ENCODE assay signal across 8 cellular contexts in genomic region chr7:78018541-78019456, GRCh38.
DNase-seq lines count a peak whose midpoint lies in the region; ATAC-seq and TF ChIP-seq lines count a peak whose summit lies in the region.

No MANE protein-coding gene starts in this region.

- intact Hi-C loops in upper lobe of right lung (cut with DNase I) = no loop called here

- H3K4me3 ChIP-seq in AG04449 (ENCODE audit: low read depth, low read length) = peak overlapping the region; percentile 64
- peak overlapping the region; percentile 7 for H3K4me3 ChIP-seq in mononuclear cell (ENCODE audit: low read length)
- H3K4me3 ChIP-seq in upper lobe of right lung = peak overlapping the region; percentile 57

- H3K4me1 Mint-ChIP-seq in effector memory CD8-positive, alpha-beta T cell (ENCODE audit: low read depth in 2 of 2) = peaks cover 7 to 15% of the 10 kb centered on the region in 2 donors

- H3K9me3 ChIP-seq in mononuclear cell (ENCODE audit: low read depth, low read length) = no peaks in the 10 kb centered on the region
- no peaks in the 10 kb centered on the region for H3K9me3 ChIP-seq in upper lobe of right lung

- TF ChIP-seq CTCF in AG04449 (IDR thresholded peaks at IDR 0.05; ENCODE audit: insufficient read depth, low read length, missing control alignments) = no peak
- peak; percentile 15 for TF ChIP-seq CTCF in upper lobe of right lung (IDR thresholded peaks at IDR 0.05)

- H3K36me3 ChIP-seq in upper lobe of right lung = no peaks in the 10 kb centered on the region

- no peaks in the 10 kb centered on the region for H3K9me3 Mint-ChIP-seq in effector memory CD8-positive, alpha-beta T cell

- peaks cover 0 to 15% of the 10 kb centered on the region in 2 donors for H3K27me3 Mint-ChIP-seq in effector memory CD8-positive, alpha-beta T cell

- H3K4me3 Mint-ChIP-seq in effector memory CD8-positive, alpha-beta T cell = peak overlapping the region; percentile 82 to 83

- H3K27me3 ChIP-seq in mononuclear cell (ENCODE audit: insufficient read depth, low read length) = peaks cover 19% of the 10 kb centered on the region
- no peaks in the 10 kb centered on the region for H3K27me3 ChIP-seq in upper lobe of right lung

- POLR2A ChIA-PET in AG04449 (lab: Yijun Ruan, JAX) = interaction anchor here (1.2 kb wide), 1 partner anchor 81 kb away, joined by 3 read pairs; no protein-coding TSS in a partner anchor

- ATAC-seq in GM18519 (IDR thresholded peaks at IDR 0.05; ENCODE audit: low FRiP score, unreplicated experiment) = peak; percentile 22
- no peak for ATAC-seq in SK-N-SH treated with all-trans-retinoic acid at 6 μM for 48 hours
- peak; percentile 19 for ATAC-seq in effector memory CD8-positive, alpha-beta T cell (replicated peaks)
- no peak for ATAC-seq in upper lobe of right lung

- peak overlapping the region; percentile 82 for H3K27ac ChIP-seq in upper lobe of right lung

- H3K36me3 Mint-ChIP-seq in effector memory CD8-positive, alpha-beta T cell (ENCODE audit: insufficient read depth) = peaks cover 5% of the 10 kb centered on the region

- CTCF ChIA-PET in AG04449 (lab: Yijun Ruan, JAX) = interaction anchor here (0.5 to 3.3 kb wide), 14 partner anchors 25 to 1158 kb away, joined by 3 to 27 read pairs (median 4); no protein-coding TSS in a partner anchor

- H3K4me1 ChIP-seq in mononuclear cell (ENCODE audit: insufficient read depth, low read length) = peaks cover 10% of the 10 kb centered on the region
- H3K4me1 ChIP-seq in upper lobe of right lung = peaks cover 13% of the 10 kb centered on the region

- DNase-seq in AG04449 (ENCODE audit: low read depth, low spot score) (no peak), HS-27A (ENCODE audit: low read depth) (peak; percentile 33), upper lobe of right lung (peak; percentile 69), activated gamma-delta T cell (lab: John Stamatoyannopoulos, UW) (no peak)
- DNase-seq in effector memory CD8-positive, alpha-beta T cell = no peak

- H3K27ac Mint-ChIP-seq in effector memory CD8-positive, alpha-beta T cell = peak overlapping the region; percentile 78 to 93

TF ChIP-seq in SK-N-SH treated with all-trans-retinoic acid at 6 μM for 48 hours, 23 proteins besides CTCF, POLR2A, EP300 and RAD21:
- TF ChIP-seq ZNF8 (CRISPR knock-in tag; IDR thresholded peaks at IDR 0.05) = 0 out of 2 replicates have a peak, but pooled peaks have one; percentile 18
- no peak for TF ChIP-seq TCF4 (CRISPR knock-in tag; IDR thresholded peaks at IDR 0.05; ENCODE audit: borderline replicate concordance)

Comparison
In these comparisons a context has a peak if more than half of its experiments do, and no peak if none do; other contexts are left out.
1. DNase-seq: peak in HS-27A (single experiment) and upper lobe of right lung (single experiment); none in AG04449 (single experiment), effector memory CD8-positive, alpha-beta T cell (0 of 3) and activated gamma-delta T cell (single experiment).
2. H3K4me3 ChIP-seq: peak in every context shown above with its lines; median percentile 64 in AG04449; 57 in upper lobe of right lung; 7 in mononuclear cell.
3. ATAC-seq: peak in GM18519 (single experiment) and effector memory CD8-positive, alpha-beta T cell (single experiment); none in SK-N-SH treated with all-trans-retinoic acid at 6 μM for 48 hours (single experiment) and upper lobe of right lung (single experiment).